In the genomic region with DNA sequence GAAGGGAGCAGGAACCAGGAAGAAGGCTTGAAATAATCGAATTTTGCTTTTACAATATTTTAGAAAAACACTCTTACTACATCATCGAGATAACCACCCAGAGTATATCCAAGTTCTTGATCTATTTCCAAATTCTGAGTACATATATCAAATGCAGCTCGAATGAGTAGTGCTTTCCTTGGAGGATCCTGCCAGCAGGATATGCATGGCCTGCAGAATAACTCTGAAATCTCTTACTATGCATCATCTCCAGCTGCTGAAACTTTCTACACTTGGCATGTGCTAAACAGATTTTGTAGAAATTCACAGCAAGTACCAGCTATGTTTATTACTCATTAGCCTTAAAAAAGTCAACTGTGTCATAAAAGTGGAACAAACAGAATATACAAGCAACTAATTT, we compare ENCODE assay signal across 15 cellular contexts. TPM values are rescaled to one million over a fixed set of nuclear protein-coding genes. Genes with fewer than 3 reads are reported as not detected.
DNase-seq lines count a peak whose midpoint lies in the region; ATAC-seq and TF ChIP-seq lines count a peak whose summit lies in the region.
"Had no signal": no experiment of that assay in that cellular context is flagged by ENCODE, and none has a peak within 500 bp of the region (broad histone marks: within the 10 kb centered on the region; RNA-seq: fewer than 3 reads in every experiment).

No MANE protein-coding gene starts in this region.

- no peaks in the 10 kb centered on the region for H3K9me3 Mint-ChIP-seq in activated naive CD8-positive, alpha-beta T cell treated with anti-CD3 and anti-CD28 coated beads, Interleukin-2, amount 50 U/mL, for 24 hours
- H3K9me3 Mint-ChIP-seq: activated CD4-positive, alpha-beta memory T cell treated with anti-CD3 and anti-CD28 coated beads for 36 hours; activated T-helper 17 cell treated with anti-CD3 and anti-CD28 coated beads, Interleukin-2, amount 50 U/mL, for 72 hours; CD4-positive, alpha-beta T cell had no signal

- H3K9me3 ChIP-seq in adipocyte (ENCODE audit: control insufficient read depth, low read length) (no peaks in the 10 kb centered on the region), skeletal muscle satellite cell (replicated peaks; ENCODE audit: low read length) (no peaks in the 10 kb centered on the region), transverse colon (no peaks in the 10 kb centered on the region), OCI-LY7 (ENCODE audit: low read length) (no peaks in the 10 kb centered on the region)
- H3K9me3 ChIP-seq: body of pancreas, heart left ventricle, upper lobe of right lung had no signal

- H4K20me1 ChIP-seq in OCI-LY7 (ENCODE audit: insufficient read depth, low read length): no peaks in the 10 kb centered on the region

- H2AFZ ChIP-seq in OCI-LY7 (ENCODE audit: low read length): no peak overlapping the region

- H3K36me3 ChIP-seq in adipocyte (ENCODE audit: control insufficient read depth, insufficient read depth, low read length, severe bottlenecking) (no peaks in the 10 kb centered on the region), skeletal muscle satellite cell (ENCODE audit: insufficient read depth, low read length) (no peaks in the 10 kb centered on the region), transverse colon (no peaks in the 10 kb centered on the region), OCI-LY7 (ENCODE audit: insufficient read depth, low read length) (no peaks in the 10 kb centered on the region)
- H3K36me3 ChIP-seq: heart left ventricle, upper lobe of right lung had no signal

- H3K4me2 ChIP-seq in skeletal muscle satellite cell (ENCODE audit: low read length) (no peak overlapping the region), OCI-LY7 (ENCODE audit: low read length) (no peak overlapping the region)

- TF ChIP-seq CTCF in fibroblast of mammary gland (conservative IDR thresholded peaks at IDR 0.05; ENCODE audit: control insufficient read depth, insufficient read depth, low read depth, low read length): no peak
- no peak for TF ChIP-seq CTCF in transverse colon (IDR thresholded peaks at IDR 0.05)
- TF ChIP-seq CTCF in OCI-LY7 (conservative IDR thresholded peaks at IDR 0.05; ENCODE audit: low read length): no peak

- no TSS peak for BruUV-seq in OCI-LY7 (replicated peaks; lab: Mats Ljungman, UMichigan)

- peak overlapping the region in 1 of 4 donors; percentile 16 for H3K27ac ChIP-seq in transverse colon
- no peak overlapping the region for H3K27ac ChIP-seq in OCI-LY7 (ENCODE audit: low read depth, low read length, poor library complexity, severe bottlenecking)
- H3K27ac ChIP-seq: body of pancreas, upper lobe of right lung had no signal

- TF ChIP-seq EP300 in transverse colon (IDR thresholded peaks at IDR 0.05; ENCODE audit: low read depth): no peak

- ATAC-seq in activated naive CD8-positive, alpha-beta T cell treated with anti-CD3 and anti-CD28 coated beads, Interleukin-2, amount 50 U/mL, for 24 hours: no peak
- ATAC-seq: activated T-helper 17 cell treated with anti-CD3 and anti-CD28 coated beads, Interleukin-2, amount 50 U/mL, for 72 hours had no signal

- H3K27me3 Mint-ChIP-seq in activated naive CD8-positive, alpha-beta T cell treated with anti-CD3 and anti-CD28 coated beads, Interleukin-2, amount 50 U/mL, for 24 hours: no peaks in the 10 kb centered on the region
- H3K27me3 Mint-ChIP-seq: activated CD4-positive, alpha-beta memory T cell treated with anti-CD3 and anti-CD28 coated beads for 36 hours; activated T-helper 17 cell treated with anti-CD3 and anti-CD28 coated beads, Interleukin-2, amount 50 U/mL, for 72 hours; CD4-positive, alpha-beta T cell had no signal

- no peak for TF ChIP-seq POLR2A in transverse colon (IDR thresholded peaks at IDR 0.05)

- no peak overlapping the region for H3K27ac Mint-ChIP-seq in activated naive CD8-positive, alpha-beta T cell treated with anti-CD3 and anti-CD28 coated beads, Interleukin-2, amount 50 U/mL, for 24 hours
- H3K27ac Mint-ChIP-seq: activated CD4-positive, alpha-beta memory T cell treated with anti-CD3 and anti-CD28 coated beads for 36 hours; activated T-helper 17 cell treated with anti-CD3 and anti-CD28 coated beads, Interleukin-2, amount 50 U/mL, for 72 hours; CD4-positive, alpha-beta T cell had no signal

- DNase-seq in GM03348 (ENCODE audit: low spot score) (peak; percentile 51), adipocyte (ENCODE audit: low read depth) (peak; percentile 73), fibroblast of mammary gland (ENCODE audit: low read depth) (peak; percentile 96), transverse colon (no peak), NCI-H2196 treated with DMSO at 0.1 percent for 48 hours (lab: John Stamatoyannopoulos, UW; ENCODE audit: unreplicated experiment) (no peak), OCI-LY7 (ENCODE audit: low spot score) (no peak)
- DNase-seq in activated naive CD8-positive, alpha-beta T cell treated with anti-CD3 and anti-CD28 coated beads, Interleukin-2, amount 50 U/mL, for 24 hours: no peak
- DNase-seq: CD4-positive, alpha-beta T cell; SHP77 treated with DMSO at 0.1 percent for 48 hours; upper lobe of right lung had no signal

- no peaks in the 10 kb centered on the region for H3K9me2 ChIP-seq in OCI-LY7 (ENCODE audit: insufficient read depth, low read length)

- H3K4me1 Mint-ChIP-seq in activated naive CD8-positive, alpha-beta T cell treated with anti-CD3 and anti-CD28 coated beads, Interleukin-2, amount 50 U/mL, for 24 hours: no peaks in the 10 kb centered on the region
- H3K4me1 Mint-ChIP-seq: activated T-helper 17 cell treated with anti-CD3 and anti-CD28 coated beads, Interleukin-2, amount 50 U/mL, for 72 hours had no signal

- no peaks in the 10 kb centered on the region for H3K79me2 ChIP-seq in OCI-LY7 (ENCODE audit: insufficient read depth, low read depth, low read length)

- POLR2A ChIA-PET in OCI-LY7 (lab: Charles Lee): interaction anchor here (1.8 kb wide), 1 partner anchor 196 kb away, joined by 10 read pairs; no protein-coding TSS in a partner anchor

- H3K27me3 ChIP-seq in adipocyte (replicated peaks; ENCODE audit: control insufficient read depth, insufficient read depth, low read length) (no peaks in the 10 kb centered on the region), skeletal muscle satellite cell (ENCODE audit: control insufficient read depth, insufficient read depth, low read length) (no peaks in the 10 kb centered on the region), transverse colon (no peaks in the 10 kb centered on the region)
- H3K27me3 ChIP-seq: body of pancreas, heart left ventricle, upper lobe of right lung had no signal

- CTCF ChIA-PET in OCI-LY7 (lab: Charles Lee; ENCODE audit: unreplicated experiment): interaction anchor here (1.8 kb wide), 1 partner anchor 197 kb away, joined by 6 read pairs; no protein-coding TSS in a partner anchor

- WGBS in transverse colon (ENCODE audit: low coverage in 1 of 2), 2 donors: 29 to 34% methylated on average over 3 of the region's 3 CpGs

- peak overlapping the region; percentile 25 for H3K9ac ChIP-seq in adipocyte (ENCODE audit: low read length)
- peak overlapping the region; percentile 2 for H3K9ac ChIP-seq in skeletal muscle satellite cell (ENCODE audit: low read depth, low read length)

- no peak overlapping the region for H3K4me3 Mint-ChIP-seq in activated naive CD8-positive, alpha-beta T cell treated with anti-CD3 and anti-CD28 coated beads, Interleukin-2, amount 50 U/mL, for 24 hours
- H3K4me3 Mint-ChIP-seq: activated CD4-positive, alpha-beta memory T cell treated with anti-CD3 and anti-CD28 coated beads for 36 hours; activated T-helper 17 cell treated with anti-CD3 and anti-CD28 coated beads, Interleukin-2, amount 50 U/mL, for 72 hours; CD4-positive, alpha-beta T cell had no signal

- H3K4me3 ChIP-seq in adipocyte (ENCODE audit: low read length): no peak overlapping the region
- no peak overlapping the region for H3K4me3 ChIP-seq in fibroblast of mammary gland (ENCODE audit: control insufficient read depth, low read depth, low read length)
- no peak overlapping the region for H3K4me3 ChIP-seq in skeletal muscle satellite cell (ENCODE audit: low read length)
- no peak overlapping the region for H3K4me3 ChIP-seq in transverse colon
- H3K4me3 ChIP-seq in OCI-LY7 (ENCODE audit: low read depth, low read length, poor library complexity, severe bottlenecking): no peak overlapping the region
- H3K4me3 ChIP-seq: body of pancreas, heart left ventricle, upper lobe of right lung had no signal

- H3K36me3 Mint-ChIP-seq in activated naive CD8-positive, alpha-beta T cell treated with anti-CD3 and anti-CD28 coated beads, Interleukin-2, amount 50 U/mL, for 24 hours (ENCODE audit: low read depth): no peaks in the 10 kb centered on the region
- H3K36me3 Mint-ChIP-seq: activated CD4-positive, alpha-beta memory T cell treated with anti-CD3 and anti-CD28 coated beads for 36 hours had no signal

- intact Hi-C loops in transverse colon (cut with DNase I; ENCODE audit: low total_unique reads): loop anchor here (10.0 kb wide), 1 partner anchor 319 kb away; no protein-coding TSS in a partner anchor
- intact Hi-C loops in OCI-LY7 (cut with micrococcal nuclease; ENCODE audit: unreplicated experiment): loop anchor here (1.0 to 10.0 kb wide), 5 partner anchors 195 to 809 kb away; no protein-coding TSS in a partner anchor

- in situ Hi-C loops in transverse colon (cut with MboI; ENCODE audit: low pct_ligation_motif_present in 1 of 4, low pct_unique_long_range_greater_than_20kb in 1 of 4, low sequenced_read_pairs in 3 of 4): loop anchor here (10.0 to 25.0 kb wide), 6 partner anchors 219 to 339 kb away; no protein-coding TSS in a partner anchor

- H3K4me1 ChIP-seq in adipocyte (ENCODE audit: control insufficient read depth, insufficient read depth, low read length): peaks cover 35% of the 10 kb centered on the region
- H3K4me1 ChIP-seq in skeletal muscle satellite cell (ENCODE audit: control insufficient read depth, insufficient read depth, low read length): peaks cover 48% of the 10 kb centered on the region
- peaks cover 7 to 21% (median 12%) of the 10 kb centered on the region in 4 donors for H3K4me1 ChIP-seq in transverse colon
- no peaks in the 10 kb centered on the region for H3K4me1 ChIP-seq in OCI-LY7 (ENCODE audit: insufficient read depth, low read length, poor library complexity, severe bottlenecking)
- H3K4me1 ChIP-seq: body of pancreas had no signal

RNA-seq across cellular contexts. Expression of gene ANK3, which starts 44.0 kb away (rescaled TPM):
- 1.3 and 5.3 TPM in 2 replicates for total RNA-seq in skeletal muscle satellite cell (2012; rRNA removed)
- total RNA-seq in transverse colon: 100 to 1,000 TPM in 3 of 4 donors, 10 to 100 TPM in 1; 41.2 to 230 (median 172) TPM
- 0.13 and 2.8 TPM in 2 replicates for total RNA-seq in OCI-LY7 (2014; rRNA removed; shearing (Covaris generic))
- 0.49 and 0.94 TPM in 2 replicates for total RNA-seq in OCI-LY7 (2022)

Comparison
In these comparisons a context has a peak if more than half of its experiments do, and no peak if none do; other contexts are left out.
1. DNase-seq: peak in GM03348 (single experiment), adipocyte (single experiment) and fibroblast of mammary gland (single experiment); none in transverse colon (single experiment), NCI-H2196 treated with DMSO at 0.1 percent for 48 hours (single experiment), OCI-LY7 (single experiment) and activated naive CD8-positive, alpha-beta T cell treated with anti-CD3 and anti-CD28 coated beads, Interleukin-2, amount 50 U/mL, for 24 hours (single experiment).
2. RNA of gene ANK3, which starts 44.0 kb away (total RNA-seq): 41.2 to 230 TPM in transverse colon; 0.13 to 2.8 TPM in OCI-LY7; every median in the first group is over 10 times any median in the second.